8 cellular contexts compared by ENCODE assay signal in genomic region chr1:21176589-21177555, GRCh38. TPM values are rescaled to one million over a fixed set of nuclear protein-coding genes. Genes with fewer than 3 reads are reported as not detected.
A peak's percentile ranks its signal among the peaks of the same experiment; 100 is the strongest.
DNase-seq lines count a peak whose midpoint lies in the region; ATAC-seq, FAIRE-seq and TF ChIP-seq lines count a peak whose summit lies in the region.

EIF4G3 (minus strand) TSS chr1:21176897; CDS start chr1:21002742, 174,155 bp downstream.

- no peaks in the 10 kb centered on the region for H3K36me3 Mint-ChIP-seq in chondrocyte (ENCODE audit: low read depth)

- H3K27me3 Mint-ChIP-seq in chondrocyte (ENCODE audit: low read depth) = no peaks in the 10 kb centered on the region

- peak within 1 kb of the TSS; percentile 97 for H3K4me2 ChIP-seq in keratinocyte (ENCODE audit: control insufficient read depth, extremely low read depth, insufficient read depth, low read depth, low read length)

- no peaks in the 10 kb centered on the region for H3K9me3 ChIP-seq in keratinocyte (ENCODE audit: control insufficient read depth, low read depth, low read length)

- H3K4me3 ChIP-seq in keratinocyte (ENCODE audit: control insufficient read depth in 2 of 3, extremely low read depth in 1 of 3, insufficient read depth in 2 of 3, low read depth in 1 of 3, low read length in 3 of 3) = peak within 1 kb of the TSS; percentile 71 to 96 (median 81)

- peaks cover 8% of the 10 kb centered on the region for H4K20me1 ChIP-seq in keratinocyte (ENCODE audit: control insufficient read depth, extremely low read depth, insufficient read depth, low read length)

- dilution Hi-C loops in keratinocyte (cut with MboI; ENCODE audit: extremely low pct_ligation_motif_present, low sequenced_read_pairs) = no loop called here

- peak within 1 kb of the TSS; percentile 89 for H3K27ac Mint-ChIP-seq in chondrocyte (ENCODE audit: unreplicated experiment)

- TF ChIP-seq CTCF in chondrocyte (IDR thresholded peaks at IDR 0.05) = no peak
- TF ChIP-seq CTCF in keratinocyte (optimal IDR thresholded peaks at IDR 0.05 in 1 of 3, IDR thresholded peaks at IDR 0.05 in 1 of 3, conservative IDR thresholded peaks at IDR 0.05 in 1 of 3; ENCODE audit: extremely low read depth in 1 of 3, insufficient read depth in 2 of 3, low read length in 3 of 3) = no peak

- H3K27me3 ChIP-seq in keratinocyte (ENCODE audit: control insufficient read depth, extremely low read depth, insufficient read depth, low read length) = no peaks in the 10 kb centered on the region

- H3K9me3 Mint-ChIP-seq in chondrocyte (ENCODE audit: low read depth) = no peaks in the 10 kb centered on the region

- H3K9ac ChIP-seq in keratinocyte (ENCODE audit: control insufficient read depth, extremely low read depth, insufficient read depth, low read length) = peak within 1 kb of the TSS; percentile 83

- H3K4me1 ChIP-seq in keratinocyte (ENCODE audit: control insufficient read depth, extremely low read depth, insufficient read depth, low read length) = peaks cover 13% of the 10 kb centered on the region

- TF ChIP-seq POLR2A in GM19193 (IDR thresholded peaks at IDR 0.05; ENCODE audit: extremely low read depth, insufficient read depth, insufficient read length) = peak; percentile 82

- peak within 1 kb of the TSS; percentile 92 for H2AFZ ChIP-seq in keratinocyte (ENCODE audit: control insufficient read depth, low read length)

- H3K4me1 Mint-ChIP-seq in chondrocyte (ENCODE audit: low read depth) = peaks cover 32% of the 10 kb centered on the region

- peaks cover 40% of the 10 kb centered on the region for H3K79me2 ChIP-seq in keratinocyte (ENCODE audit: control insufficient read depth, insufficient read depth, low read length)

- no peaks in the 10 kb centered on the region for H3K9me1 ChIP-seq in keratinocyte (ENCODE audit: control insufficient read depth, extremely low read depth, insufficient read depth, low read length)

- peaks cover 0 to 3% of the 10 kb centered on the region in 2 experiments for H3K36me3 ChIP-seq in keratinocyte (ENCODE audit: control insufficient read depth in 2 of 2, extremely low read depth in 1 of 2, insufficient read depth in 2 of 2, low read length in 2 of 2)

- ATAC-seq in HG03439 (IDR thresholded peaks at IDR 0.05; ENCODE audit: unreplicated experiment) = peak; percentile 93

- peak; percentile 91 to 92 for DNase-seq in AML-193 (lab: John Stamatoyannopoulos, UW)
- DNase-seq in NCI-H510A treated with DMSO at 0.1 percent for 48 hours (lab: John Stamatoyannopoulos, UW) = peak; percentile 97
- DNase-seq in activated CD4-positive, alpha-beta T cell treated with anti-CD3 and anti-CD28 coated beads for 24 hours (ENCODE audit: low read depth in 2 of 2) = peak; percentile 100
- peak; percentile 99 for DNase-seq in chondrocyte (ENCODE audit: low spot score)
- peak; percentile 78 for DNase-seq in keratinocyte (ENCODE audit: low read depth, low spot score)
- peak; percentile 97 to 100 for DNase-seq in stimulated activated CD4-positive, alpha-beta T cell treated with anti-CD3 and anti-CD28 coated beads, Interleukin-15, amount 100 ng/mL, for 1 hour (ENCODE audit: low read depth in 1 of 2, low spot score in 1 of 2)

- peak within 1 kb of the TSS; percentile 77 for H3K4me3 Mint-ChIP-seq in chondrocyte (ENCODE audit: unreplicated experiment)

- peak; percentile 96 for FAIRE-seq in keratinocyte (lab: Jason Lieb, UNC)

- H3K27ac ChIP-seq in keratinocyte (ENCODE audit: control insufficient read depth, insufficient read depth, low read length) = peak within 1 kb of the TSS; percentile 91

RNA-seq across cellular contexts. Expression of gene EIF4G3, which starts in this region (rescaled TPM):
- total RNA-seq in chondrocyte = 56.6 to 81.1 TPM (median 59.9 TPM) in 3 replicates
- polyA plus RNA-seq in keratinocyte = 44.6 to 48.1 TPM (median 47.9 TPM) in 3 replicates
- polyA plus RNA-seq in keratinocyte (2011; ENCODE audit: low read depth) = 47.8 TPM
- 26.6 and 41.1 TPM in 2 replicates for polyA plus RNA-seq in keratinocyte (2011; cell fraction: cytosol; rRNA removed)
- polyA plus RNA-seq in keratinocyte (2011; cell fraction: nucleus; rRNA removed) = 118 TPM in 2 replicates
- polyA plus RNA-seq in keratinocyte (2012; ENCODE audit: low replicate concordance) = 27.5 and 37.0 TPM in 2 replicates
- 35.6 to 76.7 TPM (median 52.2 TPM) in 3 replicates for polyA minus RNA-seq in keratinocyte
- polyA minus RNA-seq in keratinocyte (2011; cell fraction: cytosol; rRNA and poly(A)+ RNA removed) = 20.1 TPM
- 51.1 and 112 TPM in 2 replicates for polyA minus RNA-seq in keratinocyte (2011; cell fraction: nucleus; rRNA and poly(A)+ RNA removed)

Comparison
In these comparisons a context has a peak if more than half of its experiments do, and no peak if none do; other contexts are left out.
1. Peak in every context shown above with its lines: DNase-seq, ATAC-seq, H3K4me3 ChIP-seq and H3K27ac ChIP-seq.